8 cellular contexts compared by ENCODE assay signal in the genomic region with DNA sequence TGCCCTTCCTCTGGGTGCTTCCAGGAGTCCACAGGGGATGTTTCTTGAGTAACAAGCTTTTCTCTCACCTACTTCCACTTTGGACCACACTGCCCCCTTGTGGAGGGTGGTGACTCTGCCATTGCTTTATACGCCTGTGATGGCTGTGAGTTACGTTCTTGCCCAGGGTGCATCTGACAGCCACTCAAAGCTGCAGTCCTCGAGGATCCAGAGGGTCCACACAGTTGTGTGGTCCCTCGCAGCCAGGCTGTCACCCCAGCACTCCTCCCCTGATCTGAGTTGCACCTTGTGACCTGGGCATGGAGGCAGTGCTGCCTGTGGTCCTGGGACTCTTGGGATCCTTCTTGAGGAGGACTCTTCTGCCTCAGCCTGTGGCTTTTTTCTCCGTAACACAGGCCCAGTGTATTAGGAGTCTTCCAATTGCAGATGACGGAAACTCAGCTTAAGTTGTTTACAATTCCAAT. TPM values are rescaled to one million over a fixed set of nuclear protein-coding genes. Genes with fewer than 3 reads are reported as not detected.
DNase-seq lines count a peak whose midpoint lies in the region; ATAC-seq and TF ChIP-seq lines count a peak whose summit lies in the region.

No MANE protein-coding gene starts in this region.

- H3K27me3 ChIP-seq in DOHH2 (ENCODE audit: control insufficient read depth, low read length) (no peaks in the 10 kb centered on the region), osteoblast (ENCODE audit: insufficient read depth, low read length) (peaks cover 5% of the 10 kb centered on the region), thyroid gland (no peaks in the 10 kb centered on the region)

- no peaks in the 10 kb centered on the region for H3F3A ChIP-seq in DOHH2 (ENCODE audit: control insufficient read depth, insufficient read depth)

- TF ChIP-seq POLR2A in thyroid gland (IDR thresholded peaks at IDR 0.05), result no peak

- peak overlapping the region; percentile 75 for H2AFZ ChIP-seq in osteoblast (ENCODE audit: low read length)

- DNase-seq in RPMI7951 (ENCODE audit: low read depth) (peak; percentile 79), activated T-helper 1 cell treated with Interleukin-2 at 50 U/mL for 16 hours (ENCODE audit: low read depth) (peak; percentile 72), fibroblast of the conjunctiva (ENCODE audit: low read depth) (peak; percentile 79), osteoblast (ENCODE audit: insufficient read length, low spot score, missing footprints) (peak; percentile 88), thyroid gland (peak; percentile 85 to 92)

- intact Hi-C loops in thyroid gland (cut with DNase I), result loop anchor here (10.0 kb wide), 1 partner anchor 599 kb away; a partner anchor contains a TSS

- no peaks in the 10 kb centered on the region for H3K9me2 ChIP-seq in DOHH2 (replicated peaks; ENCODE audit: control insufficient read depth, low read length)

- H3K36me3 ChIP-seq in DOHH2 (ENCODE audit: control insufficient read depth, low read length) (no peaks in the 10 kb centered on the region), osteoblast (ENCODE audit: insufficient read depth, low read length) (no peaks in the 10 kb centered on the region), thyroid gland (no peaks in the 10 kb centered on the region)

- ATAC-seq in GM21825 (IDR thresholded peaks at IDR 0.05; ENCODE audit: unreplicated experiment), result peak; percentile 83

- WGBS in thyroid gland, 2 donors, result 31 to 39% methylated on average over 4 to 6 of the region's 6 CpGs

- TF ChIP-seq CTCF in DOHH2 (IDR thresholded peaks at IDR 0.05; ENCODE audit: low read depth, low read length, poor library complexity, severe bottlenecking) (peak; percentile 93), LNCAP (IDR thresholded peaks at IDR 0.05) (peak; percentile 95), osteoblast (IDR thresholded peaks at IDR 0.05; ENCODE audit: extremely low read depth, low read depth, low read length) (peak; percentile 96), thyroid gland (IDR thresholded peaks at IDR 0.05) (peak; percentile 78 to 89 (median 84))

- H3K4me3 ChIP-seq in DOHH2 (ENCODE audit: low read length), result no peak overlapping the region
- H3K4me3 ChIP-seq in osteoblast (ENCODE audit: insufficient read depth, low read length), result no peak overlapping the region
- H3K4me3 ChIP-seq in thyroid gland (replicated peaks in 1 of 3), result no peak overlapping the region

- no peak overlapping the region for H3K27ac ChIP-seq in DOHH2 (ENCODE audit: low read depth, low read length)
- no peak overlapping the region for H3K27ac ChIP-seq in osteoblast (ENCODE audit: low read depth, low read length)
- no peak overlapping the region for H3K27ac ChIP-seq in thyroid gland

- H3K79me2 ChIP-seq in DOHH2 (ENCODE audit: control insufficient read depth, low read length) (no peaks in the 10 kb centered on the region), osteoblast (ENCODE audit: insufficient read depth, low read length) (no peaks in the 10 kb centered on the region)

- no peaks in the 10 kb centered on the region for H3K9me3 ChIP-seq in DOHH2 (ENCODE audit: control insufficient read depth, insufficient read depth, low read length)
- H3K9me3 ChIP-seq in osteoblast (ENCODE audit: low read depth, low read length), result no peaks in the 10 kb centered on the region
- no peaks in the 10 kb centered on the region for H3K9me3 ChIP-seq in thyroid gland

- H4K20me1 ChIP-seq in DOHH2 (ENCODE audit: control insufficient read depth, insufficient read depth, low read depth, low read length), result no peaks in the 10 kb centered on the region
- no peaks in the 10 kb centered on the region for H4K20me1 ChIP-seq in osteoblast (ENCODE audit: insufficient read depth, low read length)

- H3K4me1 ChIP-seq in DOHH2 (ENCODE audit: control insufficient read depth, low read length), result no peaks in the 10 kb centered on the region
- peaks cover 16% of the 10 kb centered on the region for H3K4me1 ChIP-seq in osteoblast (ENCODE audit: insufficient read depth, low read length)
- H3K4me1 ChIP-seq in thyroid gland, result peaks cover 6 to 20% of the 10 kb centered on the region in 2 donors

- H3K4me2 ChIP-seq in DOHH2 (ENCODE audit: low read length) (no peak overlapping the region; the same call in 1 of the 2 replicates), osteoblast (ENCODE audit: insufficient read depth, low read length) (peak overlapping the region; percentile 52)

RNA-seq across cellular contexts. Expression of a gene that starts 23.4 kb away (rescaled TPM):
- under 0.01 and 0.36 TPM in 2 replicates for total RNA-seq in RPMI7951 (2014; rRNA removed; shearing (Covaris generic))
- under 0.01 and 0.36 TPM in 2 replicates for total RNA-seq in osteoblast
- total RNA-seq in thyroid gland, result not detected

RNA-seq across cellular contexts. Expression of a gene that starts 23.5 kb away (rescaled TPM):
- total RNA-seq in RPMI7951 (2014; rRNA removed; shearing (Covaris generic)), result under 0.01 TPM in 1 of 2 replicates, not detected in the other
- total RNA-seq in osteoblast (0.36 TPM in 1 of 2 replicates, not detected in the other), thyroid gland (not detected)
